17 cellular contexts compared by ENCODE assay signal in the genomic region with DNA sequence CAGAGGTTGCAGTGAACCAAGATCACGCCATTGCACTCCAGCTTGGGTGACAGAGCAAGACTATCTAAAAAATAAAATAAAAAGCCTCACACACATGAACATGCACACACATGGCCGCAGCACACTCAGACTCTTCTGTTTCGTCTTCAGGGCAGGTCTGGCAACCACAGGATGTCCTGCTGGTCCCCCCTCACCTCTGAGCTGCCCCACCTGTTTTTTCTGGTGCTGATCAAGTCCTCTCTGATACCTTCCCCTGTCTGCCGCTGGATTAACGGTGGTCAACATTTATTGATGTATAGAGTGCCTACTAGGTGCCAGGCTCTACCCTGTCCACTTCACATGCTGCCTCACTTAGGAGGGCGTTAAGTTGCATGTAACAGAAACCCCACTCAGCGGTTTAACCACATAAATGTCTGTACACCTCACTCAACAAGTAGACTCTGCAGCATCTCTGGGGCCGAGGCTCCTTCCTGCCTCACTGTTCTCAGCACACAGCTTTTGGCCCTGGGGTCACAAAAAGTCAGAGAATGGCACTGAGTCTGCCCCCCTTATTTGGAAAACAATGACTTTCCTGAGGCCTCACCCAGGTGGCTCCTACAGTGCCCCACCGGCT. TPM values are rescaled to one million over a fixed set of nuclear protein-coding genes. Genes with fewer than 3 reads are reported as not detected.
DNase-seq lines count a peak whose midpoint lies in the region; ATAC-seq and TF ChIP-seq lines count a peak whose summit lies in the region.
"Had no signal": no experiment of that assay in that cellular context is flagged by ENCODE, and none has a peak within 500 bp of the region (broad histone marks: within the 10 kb centered on the region; RNA-seq: fewer than 3 reads in every experiment).

No MANE protein-coding gene starts in this region.

- TF ChIP-seq POLR2A in sigmoid colon (IDR thresholded peaks at IDR 0.05) = no peak
- no peak for TF ChIP-seq POLR2A in tibial nerve (IDR thresholded peaks at IDR 0.05)

- CTCF ChIA-PET in Panc1 (lab: Charles Lee) = no interaction called here

- peaks cover 62% of the 10 kb centered on the region for H3K4me1 Mint-ChIP-seq in activated naive CD8-positive, alpha-beta T cell treated with anti-CD3 and anti-CD28 coated beads for 36 hours

- DNase-seq in activated CD4-positive, alpha-beta T cell treated with anti-CD3 and anti-CD28 coated beads for 48 hours = peak; percentile 36
- no peak for DNase-seq in activated CD4-positive, alpha-beta T cell treated with anti-CD3 and anti-CD28 coated beads for 1 hour
- no peak for DNase-seq in Panc1 (ENCODE audit: low read depth, low spot score)
- peak; percentile 42 for DNase-seq in activated naive CD8-positive, alpha-beta T cell treated with anti-CD3 and anti-CD28 coated beads for 36 hours
- DNase-seq in sigmoid colon = peak; percentile 50
- DNase-seq in tibial nerve (ENCODE audit: low spot score in 2 of 2) = no peak
- no peak for DNase-seq in NCI-H226
- DNase-seq in D341Med (ENCODE audit: low spot score) = no peak
- DNase-seq: activated CD4-positive, CD25-positive, alpha-beta regulatory T cell treated with anti-CD3 and anti-CD28 coated beads, Interleukin-2, amount 50 U/mL, for 72 hours; Calu3; left ventricle myocardium inferior; naive B cell; NCI-H1417; NCI-H526; stimulated activated CD4-positive, alpha-beta T cell treated with anti-CD3 and anti-CD28 coated beads, Interleukin-4, amount 100 ng/mL, for 4 hours had no signal

- H3K27ac ChIP-seq in Panc1 (ENCODE audit: low read length) (peak overlapping the region; percentile 64), sigmoid colon (no peak overlapping the region), tibial nerve (no peak overlapping the region)
- H3K27ac ChIP-seq: coronary artery, left ventricle myocardium inferior had no signal

- TF ChIP-seq CTCF in Panc1 (IDR thresholded peaks at IDR 0.05) (no peak), sigmoid colon (IDR thresholded peaks at IDR 0.05) (no peak), tibial nerve (IDR thresholded peaks at IDR 0.05) (no peak)

- WGBS in sigmoid colon, 2 donors = 69 to 83% methylated on average over 9 of the region's 9 CpGs
- 77 to 79% methylated on average over 9 of the region's 9 CpGs for WGBS in tibial nerve, 2 donors

- BruUV-seq in Panc1 (replicated peaks; lab: Mats Ljungman, UMichigan) = no TSS peak

- H3K4me1 ChIP-seq in Panc1 (ENCODE audit: control insufficient read depth, insufficient read depth, low read length) (peaks cover 52% of the 10 kb centered on the region), sigmoid colon (peaks cover 0 to 42% (median 40%) of the 10 kb centered on the region in 4 donors), tibial nerve (peaks cover 3 to 44% (median 27%) of the 10 kb centered on the region in 4 donors)

- no peaks in the 10 kb centered on the region for H3K27me3 Mint-ChIP-seq in activated naive CD8-positive, alpha-beta T cell treated with anti-CD3 and anti-CD28 coated beads for 36 hours

- H3K27me3 ChIP-seq in Panc1 (ENCODE audit: control insufficient read depth, insufficient read depth, low read length) (no peaks in the 10 kb centered on the region), sigmoid colon (no peaks in the 10 kb centered on the region), tibial nerve (no peaks in the 10 kb centered on the region)

- no peaks in the 10 kb centered on the region for H3K36me3 Mint-ChIP-seq in activated naive CD8-positive, alpha-beta T cell treated with anti-CD3 and anti-CD28 coated beads for 36 hours
- H3K36me3 Mint-ChIP-seq: naive B cell had no signal

- no peak overlapping the region for H3K4me3 Mint-ChIP-seq in activated naive CD8-positive, alpha-beta T cell treated with anti-CD3 and anti-CD28 coated beads for 36 hours
- H3K4me3 Mint-ChIP-seq: naive B cell had no signal

- TF ChIP-seq EP300 in sigmoid colon (IDR thresholded peaks at IDR 0.05) = no peak
- TF ChIP-seq EP300 in tibial nerve (IDR thresholded peaks at IDR 0.05) = no peak

- H3K4me3 ChIP-seq in Panc1 (ENCODE audit: low read depth in 2 of 2, low read length in 2 of 2) = no peak overlapping the region
- no peak overlapping the region for H3K4me3 ChIP-seq in sigmoid colon
- H3K4me3 ChIP-seq in tibial nerve = no peak overlapping the region
- H3K4me3 ChIP-seq: coronary artery, left ventricle myocardium inferior had no signal

- H3K36me3 ChIP-seq in Panc1 (ENCODE audit: control insufficient read depth, insufficient read depth, low read length) = no peaks in the 10 kb centered on the region
- no peaks in the 10 kb centered on the region for H3K36me3 ChIP-seq in sigmoid colon
- H3K36me3 ChIP-seq in tibial nerve = no peaks in the 10 kb centered on the region
- H3K36me3 ChIP-seq: left ventricle myocardium inferior had no signal

- intact Hi-C loops in Panc1 (cut with micrococcal nuclease; ENCODE audit: unreplicated experiment) (no loop called here), sigmoid colon (cut with DNase I) (no loop called here)

- in situ Hi-C loops in Panc1 (cut with HindIII; ENCODE audit: low pct_unique_long_range_greater_than_20kb, low sequenced_read_pairs) = no loop called here

- POLR2A ChIA-PET in Panc1 (lab: Charles Lee) = no interaction called here

- H3K9me3 ChIP-seq in Panc1 (ENCODE audit: control insufficient read depth, insufficient read depth, low read depth, low read length) = no peaks in the 10 kb centered on the region
- no peaks in the 10 kb centered on the region for H3K9me3 ChIP-seq in sigmoid colon
- H3K9me3 ChIP-seq in tibial nerve = no peaks in the 10 kb centered on the region
- H3K9me3 ChIP-seq: left ventricle myocardium inferior had no signal

- no peak for ATAC-seq in Panc1
- ATAC-seq: HepG2 had no signal

- peak overlapping the region; percentile 5 for H3K27ac Mint-ChIP-seq in activated naive CD8-positive, alpha-beta T cell treated with anti-CD3 and anti-CD28 coated beads for 36 hours

- no peaks in the 10 kb centered on the region for H3K9me3 Mint-ChIP-seq in activated naive CD8-positive, alpha-beta T cell treated with anti-CD3 and anti-CD28 coated beads for 36 hours
- H3K9me3 Mint-ChIP-seq: naive B cell had no signal

RNA-seq across cellular contexts. Expression of a gene that starts 4.5 kb away (rescaled TPM):
- total RNA-seq in Panc1 (2021; ENCODE audit: unreplicated experiment) (23.1 TPM), sigmoid colon (10 to 100 TPM in 1 of 4 donors, 1 to 10 TPM in 3; 5.4 to 11.8 (median 7.3) TPM), tibial nerve (10 to 100 TPM in 3 of 4 donors, 1 to 10 TPM in 1; 9.4 to 20.7 (median 14.9) TPM)
- 28.9 TPM for polyA plus RNA-seq in Panc1 (2012; ENCODE audit: insufficient read length)
- 10 to 100 TPM; 11.1 to 11.7 TPM for total RNA-seq in activated naive CD8-positive, alpha-beta T cell treated with anti-CD3 and anti-CD28 coated beads for 36 hours
- polyA plus RNA-seq in sigmoid colon = 10 to 100 TPM; 10.8 to 14.5 (median 14.1) TPM

RNA-seq across cellular contexts. Expression of a gene that starts 19.7 kb away (rescaled TPM):
- 170 TPM for total RNA-seq in Panc1 (2021; ENCODE audit: unreplicated experiment)
- polyA plus RNA-seq in Panc1 (2012; ENCODE audit: insufficient read length) = 140 TPM
- total RNA-seq in activated naive CD8-positive, alpha-beta T cell treated with anti-CD3 and anti-CD28 coated beads for 36 hours = 10 to 100 TPM; 54.6 to 60.9 TPM
- total RNA-seq in sigmoid colon = 10 to 100 TPM; 18.9 to 59.8 (median 26.9) TPM
- 10 to 100 TPM; 12.5 to 65.8 (median 13.8) TPM for polyA plus RNA-seq in sigmoid colon
- total RNA-seq in tibial nerve = 10 to 100 TPM; 33.0 to 65.4 (median 43.9) TPM

RNA-seq across cellular contexts. Expression of a gene that starts 29.3 kb away (rescaled TPM):
- total RNA-seq in Panc1 (2021; ENCODE audit: unreplicated experiment) (154 TPM), sigmoid colon (10 to 100 TPM; 73.4 to 99.9 (median 84.3) TPM), tibial nerve (100 to 1,000 TPM in 2 of 4 donors, 10 to 100 TPM in 2; 72.8 to 109 (median 100) TPM)
- polyA plus RNA-seq in Panc1 (2012; ENCODE audit: insufficient read length) = 149 TPM
- 10 to 100 TPM; 54.6 to 59.0 TPM for total RNA-seq in activated naive CD8-positive, alpha-beta T cell treated with anti-CD3 and anti-CD28 coated beads for 36 hours
- 10 to 100 TPM; 52.7 to 71.4 (median 58.9) TPM for polyA plus RNA-seq in sigmoid colon

RNA-seq across cellular contexts. Expression of a gene that starts 30.8 kb away (rescaled TPM):
- 32.3 TPM for total RNA-seq in Panc1 (2021; ENCODE audit: unreplicated experiment)
- 17.9 TPM for polyA plus RNA-seq in Panc1 (2012; ENCODE audit: insufficient read length)
- total RNA-seq in activated naive CD8-positive, alpha-beta T cell treated with anti-CD3 and anti-CD28 coated beads for 36 hours = 10 to 100 TPM; 21.2 to 21.6 TPM
- 10 to 100 TPM; 15.7 to 29.4 (median 19.7) TPM for total RNA-seq in sigmoid colon
- 10 to 100 TPM in 2 of 3 donors, 1 to 10 TPM in 1; 9.6 to 55.2 (median 18.0) TPM for polyA plus RNA-seq in sigmoid colon
- 10 to 100 TPM; 34.5 to 49.8 (median 39.3) TPM for total RNA-seq in tibial nerve

RNA-seq across cellular contexts. Expression of a gene that starts 34.6 kb away (rescaled TPM):
- total RNA-seq in Panc1 (2021; ENCODE audit: unreplicated experiment) (0.41 TPM), sigmoid colon (under 1 TPM in 1 of 4 donors, not detected in 3; 0.81 TPM), tibial nerve (1 to 10 TPM in 2 of 4 donors, not detected in 2; 1.1 to 1.8 TPM)
- 0.28 TPM for polyA plus RNA-seq in Panc1 (2012; ENCODE audit: insufficient read length)
- total RNA-seq in activated naive CD8-positive, alpha-beta T cell treated with anti-CD3 and anti-CD28 coated beads for 36 hours = under 1 TPM; 0.12 to 0.23 TPM
- polyA plus RNA-seq in sigmoid colon = under 1 TPM in 1 of 3 donors, not detected in 2; 0.12 TPM

Comparison
In these comparisons a context has a peak if more than half of its experiments do, and no peak if none do; other contexts are left out.
1. DNase-seq: peak in activated CD4-positive, alpha-beta T cell treated with anti-CD3 and anti-CD28 coated beads for 48 hours (single experiment), activated naive CD8-positive, alpha-beta T cell treated with anti-CD3 and anti-CD28 coated beads for 36 hours (single experiment) and sigmoid colon (single experiment); none in activated CD4-positive, alpha-beta T cell treated with anti-CD3 and anti-CD28 coated beads for 1 hour (single experiment), Panc1 (single experiment), tibial nerve (0 of 2), NCI-H226 (single experiment) and D341Med (single experiment).